Comparison of ENCODE assay signal across 1 cellular context in genomic region chr5:139451878-139452660, GRCh38.
TF ChIP-seq lines count a peak whose summit lies in the region.

No MANE protein-coding gene starts in this region.

TF ChIP-seq in H1, 55 proteins besides CTCF, POLR2A, EP300 and RAD21:
- TF ChIP-seq ATF3 (IDR thresholded peaks at IDR 0.05; ENCODE audit: insufficient read depth, low read depth, low read length) = no peak
- no peak for TF ChIP-seq KDM4A (IDR thresholded peaks at IDR 0.05; ENCODE audit: low read depth, low read length, severe bottlenecking)
- no peak for TF ChIP-seq FOSL1 (IDR thresholded peaks at IDR 0.05; ENCODE audit: insufficient read depth, low read depth, low read length)
- no peak for TF ChIP-seq TAF1 (IDR thresholded peaks at IDR 0.05; ENCODE audit: low read depth, low read length)
- no peak for TF ChIP-seq SRF (IDR thresholded peaks at IDR 0.05; ENCODE audit: low read depth, low read length)
- no peak for TF ChIP-seq SIX5 (IDR thresholded peaks at IDR 0.05; ENCODE audit: low read depth, low read length)
- TF ChIP-seq TEAD4 (IDR thresholded peaks at IDR 0.05; ENCODE audit: low read depth, low read length) = no peak
- no peak for TF ChIP-seq CBX5 (IDR thresholded peaks at IDR 0.05; ENCODE audit: low read depth, low read length)
- TF ChIP-seq RBBP5 (IDR thresholded peaks at IDR 0.05; ENCODE audit: borderline replicate concordance, low read depth, low read length) = no peak
- no peak for TF ChIP-seq CREB1 (IDR thresholded peaks at IDR 0.05)
- TF ChIP-seq CHD2 (IDR thresholded peaks at IDR 0.05; ENCODE audit: low read length) = no peak
- TF ChIP-seq HDAC2 (IDR thresholded peaks at IDR 0.05; ENCODE audit: borderline replicate concordance in 1 of 2, low read depth in 2 of 2, low read length in 2 of 2) = no peak
- no peak for TF ChIP-seq JUND (IDR thresholded peaks at IDR 0.05; ENCODE audit: low read length)
- no peak for TF ChIP-seq JUN (IDR thresholded peaks at IDR 0.05; ENCODE audit: low read depth, low read length)
- no peak for TF ChIP-seq PHF8 (conservative IDR thresholded peaks at IDR 0.05; ENCODE audit: low read depth, low read length)
- no peak for TF ChIP-seq ATF2 (IDR thresholded peaks at IDR 0.05; ENCODE audit: low read length)
- TF ChIP-seq SIRT6 (IDR thresholded peaks at IDR 0.05; ENCODE audit: low read length) = no peak
- no peak for TF ChIP-seq HDAC6 (IDR thresholded peaks at IDR 0.05; ENCODE audit: low read depth, low read length)
- no peak for TF ChIP-seq MAFK (IDR thresholded peaks at IDR 0.05; ENCODE audit: low read depth, low read length)
